ENCODE assay signal across 17 cellular contexts in the genomic region with DNA sequence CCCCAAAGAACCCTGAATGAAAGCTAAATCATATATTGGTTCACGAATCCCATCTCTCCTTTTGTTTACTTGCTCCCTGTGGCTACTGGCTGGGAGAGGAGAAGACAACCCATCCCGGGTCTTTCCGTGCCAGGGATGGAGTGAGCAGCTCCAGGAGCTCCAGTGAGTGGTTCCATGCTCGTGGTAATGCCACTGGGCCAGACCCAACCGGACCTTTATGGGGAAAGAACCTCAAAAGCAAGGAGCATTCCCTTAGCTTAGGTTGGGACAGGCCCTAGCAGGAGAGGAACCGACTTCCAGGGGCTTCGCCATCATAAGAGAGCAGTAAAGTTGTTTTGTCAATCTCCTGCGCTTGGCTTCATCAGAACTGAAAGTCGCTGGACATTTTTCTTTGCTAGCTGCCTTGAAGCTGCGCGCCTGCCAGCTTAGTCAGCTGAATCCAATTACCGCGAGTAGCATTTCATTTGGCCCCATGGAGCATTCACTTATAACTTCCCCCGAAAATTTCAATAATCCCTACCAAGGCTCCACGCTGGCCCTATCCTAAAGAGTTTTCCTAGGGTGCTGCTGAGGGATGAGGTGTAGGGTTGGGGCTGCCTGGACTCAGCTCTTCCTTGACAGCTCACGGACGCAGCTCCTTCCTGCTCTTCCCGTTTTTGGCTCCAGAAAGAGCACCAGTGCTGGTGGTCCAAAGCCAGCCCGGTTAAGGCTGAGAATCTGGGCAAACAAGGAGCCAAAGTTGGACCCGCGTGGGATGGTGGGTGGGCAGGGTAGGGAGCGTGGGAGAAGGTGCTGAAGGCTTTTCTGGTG. TPM values are rescaled to one million over a fixed set of nuclear protein-coding genes. Genes with fewer than 3 reads are reported as not detected.
A peak's percentile ranks its signal among the peaks of the same experiment; 100 is the strongest.
DNase-seq lines count a peak whose midpoint lies in the region; ATAC-seq and TF ChIP-seq lines count a peak whose summit lies in the region.
"Had no signal": no experiment of that assay in that cellular context is flagged by ENCODE, and none has a peak within 500 bp of the region (broad histone marks: within the 10 kb centered on the region; RNA-seq: fewer than 3 reads in every experiment).

No MANE protein-coding gene starts in this region.

- H3K9me2 ChIP-seq in GM23248 (ENCODE audit: insufficient read depth): no peaks in the 10 kb centered on the region

- ATAC-seq in HG03175 (IDR thresholded peaks at IDR 0.05; ENCODE audit: unreplicated experiment): no peak
- ATAC-seq: activated CD4-positive, CD25-positive, alpha-beta regulatory T cell treated with anti-CD3 and anti-CD28 coated beads, Interleukin-2, amount 50 U/mL, for 24 hours; PC-3 had no signal

- H3K9me3 Mint-ChIP-seq in CD14-positive monocyte: peaks cover 0 to 60% (median 27%) of the 10 kb centered on the region in 7 donors

- H3K36me3 ChIP-seq in GM23248 (ENCODE audit: low read depth): no peaks in the 10 kb centered on the region
- no peaks in the 10 kb centered on the region for H3K36me3 ChIP-seq in iPS-15b (ENCODE audit: control insufficient read depth, insufficient read depth, low read length)
- H3K36me3 ChIP-seq in skeletal muscle satellite cell (ENCODE audit: insufficient read depth, low read length): no peaks in the 10 kb centered on the region
- H3K36me3 ChIP-seq: colonic mucosa had no signal

- peak overlapping the region in 1 of 2 donors; percentile 70 for H3K4me3 Mint-ChIP-seq in CD14-positive monocyte

- peak overlapping the region; percentile 44 for H3K27ac ChIP-seq in GM23248
- H3K27ac ChIP-seq: colonic mucosa had no signal

- H3K4me2 ChIP-seq in GM23248 (ENCODE audit: unreplicated experiment): peak overlapping the region; percentile 92
- peak overlapping the region; percentile 81 for H3K4me2 ChIP-seq in skeletal muscle satellite cell (ENCODE audit: low read length)

- 3 to 6% methylated on average over 22 of the region's 22 CpGs for WGBS in GM23248 (ENCODE audit: low coverage in 1 of 2, low lambda C conversion rate in 2 of 2, missing lambda C conversion rate in 2 of 2), 2 experiments

- no peaks in the 10 kb centered on the region for H4K20me1 ChIP-seq in GM23248 (ENCODE audit: insufficient read depth)

- peaks cover 9% of the 10 kb centered on the region for H3K4me1 Mint-ChIP-seq in CD14-positive monocyte

- no peak overlapping the region for H3K27ac Mint-ChIP-seq in CD14-positive monocyte
- H3K27ac Mint-ChIP-seq: activated naive CD8-positive, alpha-beta T cell had no signal

- H3K27me3 Mint-ChIP-seq in CD14-positive monocyte (ENCODE audit: low read depth in 3 of 3): peaks cover 97 to 100% (median 100%) of the 10 kb centered on the region in 3 donors

- in situ Hi-C loops in GM23248 (cut with MboI): no loop called here
- in situ Hi-C loops in astrocyte of the spinal cord (cut with HindIII; ENCODE audit: low sequenced_read_pairs): no loop called here

- H3K36me3 Mint-ChIP-seq in CD14-positive monocyte: peaks cover 0 to 8% of the 10 kb centered on the region in 2 donors
- H3K36me3 Mint-ChIP-seq: activated naive CD8-positive, alpha-beta T cell; CD8-positive, alpha-beta memory T cell had no signal

- H3K79me2 ChIP-seq in GM23248 (ENCODE audit: insufficient read depth): no peaks in the 10 kb centered on the region

- H3F3A ChIP-seq in GM23248 (ENCODE audit: insufficient read depth): 0 out of 2 replicates have a peak, but pooled peaks cover 13% of the 10 kb centered on the region

- H3K4me1 ChIP-seq in GM23248 (ENCODE audit: insufficient read depth) (0 out of 2 replicates have a peak, but pooled peaks cover 2% of the 10 kb centered on the region), iPS-15b (ENCODE audit: control insufficient read depth, insufficient read depth, low read length) (peaks cover 2% of the 10 kb centered on the region), skeletal muscle satellite cell (ENCODE audit: control insufficient read depth, insufficient read depth, low read length) (peaks cover 10% of the 10 kb centered on the region)

- H3K9me3 ChIP-seq in GM23248 (ENCODE audit: low read depth) (no peaks in the 10 kb centered on the region), iPS-15b (ENCODE audit: control insufficient read depth, insufficient read depth, low read length) (no peaks in the 10 kb centered on the region), skeletal muscle satellite cell (replicated peaks; ENCODE audit: low read length) (no peaks in the 10 kb centered on the region)
- H3K9me3 ChIP-seq: colonic mucosa had no signal

- TF ChIP-seq CTCF in astrocyte of the spinal cord (IDR thresholded peaks at IDR 0.05; ENCODE audit: low read depth, low read length) (no peak), CD14-positive monocyte (IDR thresholded peaks at IDR 0.05) (no peak)

- H3K4me3 ChIP-seq in GM23248 (peak overlapping the region; percentile 62), astrocyte of the spinal cord (ENCODE audit: low read depth, low read length) (peak overlapping the region; percentile 2), iPS-15b (ENCODE audit: low read depth, low read length) (peak overlapping the region; percentile 12), skeletal muscle satellite cell (ENCODE audit: low read length) (peak overlapping the region; percentile 65)
- H3K4me3 ChIP-seq: colonic mucosa had no signal

- H3K9ac ChIP-seq in GM23248 (peak overlapping the region; percentile 61), iPS-15b (ENCODE audit: low read depth, low read length) (no peak overlapping the region), skeletal muscle satellite cell (ENCODE audit: low read depth, low read length) (no peak overlapping the region)

- no peaks in the 10 kb centered on the region for H3K27me3 ChIP-seq in GM23248 (replicated peaks; ENCODE audit: insufficient read depth)
- H3K27me3 ChIP-seq in iPS-15b (ENCODE audit: control insufficient read depth, insufficient read depth, low read length): peaks cover 100% of the 10 kb centered on the region
- H3K27me3 ChIP-seq in skeletal muscle satellite cell (ENCODE audit: control insufficient read depth, insufficient read depth, low read length): peaks cover 79% of the 10 kb centered on the region

- intact Hi-C loops in CD14-positive monocyte (cut with micrococcal nuclease): no loop called here

- DNase-seq in GM23248 (peak; percentile 89), astrocyte of the spinal cord (ENCODE audit: low read depth, low spot score) (peak; percentile 59), NCI-H1092 (lab: John Stamatoyannopoulos, UW) (no peak), NCI-H446 (lab: John Stamatoyannopoulos, UW) (no peak), CD14-positive monocyte (ENCODE audit: low spot score) (no peak)
- DNase-seq: activated CD8-positive, alpha-beta memory T cell treated with anti-CD3 and anti-CD28 coated beads, Interleukin-2, amount 50 U/mL, for 48 hours; CD8-positive, alpha-beta memory T cell; colonic mucosa; NCI-H1092 treated with DMSO at 0.1 percent for 48 hours; NCI-H2227 treated with DMSO at 0.1 percent for 48 hours; PC-3 had no signal

- peak overlapping the region; percentile 71 for H2AFZ ChIP-seq in GM23248

RNA-seq across cellular contexts. Expression of a gene that starts 4.9 kb away (rescaled TPM):
- total RNA-seq in GM23248 (2014; rRNA removed; shearing (Covaris generic)): 3.2 and 5.2 TPM in 2 replicates
- 1.9 and 2.3 TPM in 2 replicates for polyA plus RNA-seq in GM23248 (2016; fragmentation: Nextera tagmentation; extraction: Ambion mirVana)
- 1.1 and 2.8 TPM in 2 replicates for total RNA-seq in skeletal muscle satellite cell (2012; rRNA removed)
- polyA plus RNA-seq in CD14-positive monocyte: not detected
- total RNA-seq: CD8-positive, alpha-beta memory T cell; HT1080 had no signal
- polyA plus RNA-seq: CD8-positive, alpha-beta memory T cell had no signal

RNA-seq across cellular contexts. Expression of a gene that starts 10.7 kb away (rescaled TPM):
- 2.5 and 7.8 TPM in 2 replicates for total RNA-seq in GM23248 (2014; rRNA removed; shearing (Covaris generic))
- polyA plus RNA-seq in GM23248 (2016; fragmentation: Nextera tagmentation; extraction: Ambion mirVana) (0.54 and 1.4 TPM in 2 replicates), CD14-positive monocyte (not detected)
- 1.1 and 2.5 TPM in 2 replicates for total RNA-seq in skeletal muscle satellite cell (2012; rRNA removed)
- total RNA-seq: CD8-positive, alpha-beta memory T cell; HT1080 had no signal
- polyA plus RNA-seq: CD8-positive, alpha-beta memory T cell had no signal

RNA-seq across cellular contexts. Expression of a gene that starts 26.4 kb away (rescaled TPM):
- total RNA-seq in GM23248 (2014; rRNA removed; shearing (Covaris generic)): 0.13 and 0.43 TPM in 2 replicates
- polyA plus RNA-seq in GM23248 (2016; fragmentation: Nextera tagmentation; extraction: Ambion mirVana) (1.5 and 2.2 TPM in 2 replicates), CD14-positive monocyte (not detected)
- not detected in 2 replicates for total RNA-seq in skeletal muscle satellite cell (2012; rRNA removed)
- total RNA-seq: CD8-positive, alpha-beta memory T cell; HT1080; PC-3 had no signal
- polyA plus RNA-seq: CD8-positive, alpha-beta memory T cell had no signal

RNA-seq across cellular contexts. Expression of a gene that starts 32.5 kb away (rescaled TPM):
- total RNA-seq in GM23248 (2014; rRNA removed; shearing (Covaris generic)): 23.4 and 27.8 TPM in 2 replicates
- polyA plus RNA-seq in GM23248 (2016; fragmentation: Nextera tagmentation; extraction: Ambion mirVana) (18.0 and 19.7 TPM in 2 replicates), CD14-positive monocyte (not detected)
- 6.6 and 9.0 TPM in 2 replicates for total RNA-seq in skeletal muscle satellite cell (2012; rRNA removed)
- total RNA-seq: CD8-positive, alpha-beta memory T cell had no signal
- polyA plus RNA-seq: CD8-positive, alpha-beta memory T cell had no signal

RNA-seq across cellular contexts. Expression of a gene that starts 39.5 kb away (rescaled TPM):
- total RNA-seq in GM23248 (2014; rRNA removed; shearing (Covaris generic)): 4.2 and 7.0 TPM in 2 replicates
- polyA plus RNA-seq in GM23248 (2016; fragmentation: Nextera tagmentation; extraction: Ambion mirVana) (5.7 and 7.2 TPM in 2 replicates), CD14-positive monocyte (not detected)
- total RNA-seq in skeletal muscle satellite cell (2012; rRNA removed): 1.1 and 1.3 TPM in 2 replicates
- total RNA-seq: CD8-positive, alpha-beta memory T cell; PC-3 had no signal
- polyA plus RNA-seq: CD8-positive, alpha-beta memory T cell had no signal

Comparison
In these comparisons a context has a peak if more than half of its experiments do, and no peak if none do; other contexts are left out.
1. DNase-seq: peak in GM23248 (single experiment) and astrocyte of the spinal cord (single experiment); none in NCI-H1092 (single experiment), NCI-H446 (0 of 2) and CD14-positive monocyte (single experiment).
2. H3K4me3 ChIP-seq: peak in every context shown above with its lines; median percentile 65 in skeletal muscle satellite cell; 62 in GM23248; 12 in iPS-15b; 2 in astrocyte of the spinal cord.